In genomic region chr2:240591784-240592183, GRCh38 we compare ENCODE assay signal across 18 cellular contexts. TPM values are rescaled to one million over a fixed set of nuclear protein-coding genes. Genes with fewer than 3 reads are reported as not detected.
"Had no signal": no experiment of that assay in that cellular context is flagged by ENCODE, and none has a peak within 500 bp of the region (broad histone marks: within the 10 kb centered on the region; RNA-seq: fewer than 3 reads in every experiment).

No MANE protein-coding gene starts in this region.

- H3K9me3 ChIP-seq: left lung, transverse colon had no signal

- H3K27me3 ChIP-seq: left lung, transverse colon had no signal

- ATAC-seq: activated CD4-positive, CD25-positive, alpha-beta regulatory T cell treated with anti-CD3 and anti-CD28 coated beads, Interleukin-2, amount 50 U/mL, for 24 hours; left lung; natural killer cell had no signal

- H3K27ac ChIP-seq: epithelial cell of prostate, left lung, SK-N-MC, transverse colon had no signal

- H3K27me3 Mint-ChIP-seq: activated naive CD8-positive, alpha-beta T cell treated with anti-CD3 and anti-CD28 coated beads for 36 hours; progenitor cell of endocrine pancreas had no signal

- H3K4me3 ChIP-seq: left lung, SK-N-MC, transverse colon had no signal

- DNase-seq: activated gamma-delta T cell; activated naive CD8-positive, alpha-beta T cell treated with anti-CD3 and anti-CD28 coated beads for 36 hours; activated T-cell treated with anti-CD3 and anti-CD28 coated beads, Interleukin-2, amount 50 U/mL, for 48 hours; foreskin melanocyte; mesendoderm; natural killer cell; nucleus accumbens; stimulated activated CD4-positive, alpha-beta T cell treated with anti-CD3 and anti-CD28 coated beads, Interleukin-12 subunit alpha, Interleukin-12 subunit beta, amount 100 ng/mL, for 4 hours; stimulated activated naive CD4-positive, alpha-beta T cell treated with Interleukin-2 at 50 U/mL for 16 hours; substantia nigra; T1000; transverse colon had no signal

- H3K4me3 Mint-ChIP-seq: activated naive CD8-positive, alpha-beta T cell treated with anti-CD3 and anti-CD28 coated beads for 36 hours; natural killer cell had no signal

- H3K9me3 Mint-ChIP-seq: activated naive CD8-positive, alpha-beta T cell treated with anti-CD3 and anti-CD28 coated beads for 36 hours; natural killer cell had no signal

- H3K36me3 Mint-ChIP-seq: activated naive CD8-positive, alpha-beta T cell treated with anti-CD3 and anti-CD28 coated beads for 36 hours; natural killer cell had no signal

- H3K27ac Mint-ChIP-seq: activated naive CD8-positive, alpha-beta T cell treated with anti-CD3 and anti-CD28 coated beads for 36 hours; natural killer cell; progenitor cell of endocrine pancreas had no signal

RNA-seq across cellular contexts. Expression of gene GPR35, which starts 33.5 kb away (rescaled TPM):
- polyA plus RNA-seq: fibroblast of lung had no signal
